19 cellular contexts compared by ENCODE assay signal in the genomic region with DNA sequence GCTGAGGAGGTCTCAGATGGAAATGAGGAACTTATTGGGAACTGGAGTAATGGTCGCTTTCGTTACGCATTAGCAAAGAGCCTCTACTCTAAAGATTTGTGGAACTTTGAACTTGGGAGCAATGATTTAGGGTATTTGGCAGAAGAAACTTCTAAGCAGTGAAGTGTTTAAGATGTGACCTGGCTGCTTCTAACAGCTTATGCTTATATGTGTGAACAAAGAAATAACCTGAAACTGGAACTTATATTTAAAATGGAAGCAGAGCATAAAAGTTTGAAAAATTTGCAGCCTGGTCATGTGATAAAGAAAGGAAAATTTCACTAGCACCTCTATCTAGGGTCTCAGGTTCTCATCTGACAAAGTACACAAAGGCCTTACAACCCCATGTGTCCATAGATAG. TPM values are rescaled to one million over a fixed set of nuclear protein-coding genes. Genes with fewer than 3 reads are reported as not detected.
DNase-seq lines count a peak whose midpoint lies in the region; ATAC-seq, FAIRE-seq and TF ChIP-seq lines count a peak whose summit lies in the region.
"Had no signal": no experiment of that assay in that cellular context is flagged by ENCODE, and none has a peak within 500 bp of the region (broad histone marks: within the 10 kb centered on the region; RNA-seq: fewer than 3 reads in every experiment).

No MANE protein-coding gene starts in this region.

- no peak overlapping the region for H3K4me2 ChIP-seq in KMS-11
- H3K4me2 ChIP-seq in K562 (ENCODE audit: insufficient read depth, low read length): no peak overlapping the region

- H3K4me1 ChIP-seq in KMS-11 (ENCODE audit: low read depth, poor library complexity, severe bottlenecking): peaks cover 18% of the 10 kb centered on the region
- no peaks in the 10 kb centered on the region for H3K4me1 ChIP-seq in K562 (replicated peaks in 1 of 2; ENCODE audit: control insufficient read depth in 2 of 2, insufficient read depth in 2 of 2, low read length in 2 of 2)

- peaks cover 15 to 30% of the 10 kb centered on the region in 2 donors for H3K36me3 Mint-ChIP-seq in activated T-cell treated with anti-CD3 and anti-CD28 coated beads, Interleukin-2, amount 50 U/mL, for 72 hours (ENCODE audit: insufficient read depth in 2 of 2)
- peaks cover 29% of the 10 kb centered on the region for H3K36me3 Mint-ChIP-seq in activated naive CD8-positive, alpha-beta T cell

- no peak overlapping the region for H3K4me3 Mint-ChIP-seq in activated T-cell treated with anti-CD3 and anti-CD28 coated beads, Interleukin-2, amount 50 U/mL, for 72 hours
- H3K4me3 Mint-ChIP-seq in activated naive CD8-positive, alpha-beta T cell: no peak overlapping the region
- H3K4me3 Mint-ChIP-seq: CD14-positive monocyte; CD4-positive, alpha-beta memory T cell had no signal

- H3K4me1 Mint-ChIP-seq in activated T-cell treated with anti-CD3 and anti-CD28 coated beads, Interleukin-2, amount 50 U/mL, for 72 hours (ENCODE audit: low read depth): peaks cover 48% of the 10 kb centered on the region
- peaks cover 15% of the 10 kb centered on the region for H3K4me1 Mint-ChIP-seq in activated naive CD8-positive, alpha-beta T cell (ENCODE audit: low read depth)
- H3K4me1 Mint-ChIP-seq: CD14-positive monocyte had no signal

- no peak for TF ChIP-seq CTCF in KMS-11 (conservative IDR thresholded peaks at IDR 0.05; ENCODE audit: low read depth, low read length)
- no peak for TF ChIP-seq CTCF in K562 (IDR thresholded peaks at IDR 0.05 in 2 of 3, conservative IDR thresholded peaks at IDR 0.05 in 1 of 3; ENCODE audit: insufficient read depth in 2 of 3, low read depth in 1 of 3, low read length in 3 of 3)

- intact Hi-C loops in K562 (cut with micrococcal nuclease): no loop called here

- TF ChIP-seq RAD21 in K562 (CRISPR knock-in tag; conservative IDR thresholded peaks at IDR 0.05 in 1 of 2, IDR thresholded peaks at IDR 0.05 in 1 of 2): no peak

- CTCF ChIA-PET in K562 (lab: Yijun Ruan, JAX; ENCODE audit: low intra/inter-chr PET ratio): no interaction called here

- no peaks in the 10 kb centered on the region for H3K27me3 Mint-ChIP-seq in activated T-cell treated with anti-CD3 and anti-CD28 coated beads, Interleukin-2, amount 50 U/mL, for 72 hours (ENCODE audit: low read depth)
- H3K27me3 Mint-ChIP-seq in activated naive CD8-positive, alpha-beta T cell: no peaks in the 10 kb centered on the region
- H3K27me3 Mint-ChIP-seq: CD4-positive, alpha-beta memory T cell had no signal

- POLR2A ChIA-PET in K562 (lab: Yijun Ruan, JAX): interaction anchor here (1.1 kb wide), 1 partner anchor 9 kb away, joined by 3 read pairs; no protein-coding TSS in a partner anchor

- H3K27ac Mint-ChIP-seq in activated T-cell treated with anti-CD3 and anti-CD28 coated beads, Interleukin-2, amount 50 U/mL, for 72 hours: peak overlapping the region; percentile 70
- peak overlapping the region; percentile 47 for H3K27ac Mint-ChIP-seq in activated naive CD8-positive, alpha-beta T cell
- H3K27ac Mint-ChIP-seq: CD4-positive, alpha-beta memory T cell had no signal

- H3K9me3 Mint-ChIP-seq in activated T-cell treated with anti-CD3 and anti-CD28 coated beads, Interleukin-2, amount 50 U/mL, for 72 hours: peaks cover 7 to 10% of the 10 kb centered on the region in 2 donors
- peaks cover 20% of the 10 kb centered on the region for H3K9me3 Mint-ChIP-seq in activated naive CD8-positive, alpha-beta T cell (ENCODE audit: low read depth)

- H3K9me1 ChIP-seq in K562 (ENCODE audit: control insufficient read depth, insufficient read depth, low read length): no peaks in the 10 kb centered on the region

- TF ChIP-seq POLR2A in K562 (conservative IDR thresholded peaks at IDR 0.05): no peak

- H3K9ac ChIP-seq in KMS-11 (no peak overlapping the region), K562 (ENCODE audit: insufficient read depth in 1 of 2, low read depth in 2 of 2, low read length in 2 of 2) (no peak overlapping the region)

- H3K9me3 ChIP-seq in K562 (replicated peaks; ENCODE audit: control insufficient read depth, insufficient read depth, low read depth, low read length): no peaks in the 10 kb centered on the region

- no peak for DNase-seq in activated T-cell treated with anti-CD3 and anti-CD28 coated beads, Interleukin-2, amount 50 U/mL, for 72 hours
- DNase-seq in activated T-cell treated with anti-CD3 and anti-CD28 coated beads, Interleukin-2, amount 50 U/mL, for 48 hours: no peak
- DNase-seq in K562 (ENCODE audit: extremely low read depth in 1 of 4, low spot score in 3 of 4) (no peak), Kasumi-1 (lab: John Stamatoyannopoulos, UW) (no peak), hippocampal formation (lab: John Stamatoyannopoulos, UW) (no peak)
- DNase-seq: ACHN; CD4-positive, alpha-beta memory T cell; DMS153; DMS79; GDM1; GOT3; H7; IMR-90 had no signal

- peak overlapping the region; percentile 9; the same call in 1 of the 2 replicates for H3K27ac ChIP-seq in KMS-11
- no peak overlapping the region for H3K27ac ChIP-seq in K562 (ENCODE audit: extremely low read depth, low read depth, low read length)
- H3K27ac ChIP-seq: HL-60 had no signal

- TF ChIP-seq EP300 in K562 (IDR thresholded peaks at IDR 0.05; ENCODE audit: low read length): no peak

- ATAC-seq in activated T-cell treated with anti-CD3 and anti-CD28 coated beads, Interleukin-2, amount 50 U/mL, for 72 hours (replicated peaks in 1 of 2): no peak
- no peak for ATAC-seq in K562

- H4K20me1 ChIP-seq in KMS-11 (ENCODE audit: insufficient read depth) (0 out of 2 replicates have a peak, but pooled peaks cover 2% of the 10 kb centered on the region), K562 (replicated peaks; ENCODE audit: control insufficient read depth, insufficient read depth, low read length) (no peaks in the 10 kb centered on the region)

- H3K79me2 ChIP-seq in KMS-11 (ENCODE audit: insufficient read depth, low read depth) (no peaks in the 10 kb centered on the region), K562 (ENCODE audit: control insufficient read depth, insufficient read depth, low read length) (no peaks in the 10 kb centered on the region)

- H2AFZ ChIP-seq in KMS-11 (ENCODE audit: low read depth) (no peak overlapping the region), K562 (ENCODE audit: low read depth, low read length) (no peak overlapping the region)

- in situ Hi-C loops in K562 (cut with MboI): no loop called here

- WGBS in K562 (ENCODE audit: insufficient coverage, low coverage, missing lambda C conversion rate): 2% methylated on average over 3 of the region's 3 CpGs

- H3K36me3 ChIP-seq in KMS-11 (ENCODE audit: insufficient read depth): no peaks in the 10 kb centered on the region
- no peaks in the 10 kb centered on the region for H3K36me3 ChIP-seq in K562 (ENCODE audit: control insufficient read depth, insufficient read depth, low read length)

- BruUV-seq in K562 (replicated peaks; lab: Mats Ljungman, UMichigan): no TSS peak

- peak; percentile 15 for FAIRE-seq in K562 (lab: Jason Lieb, UNC)
- FAIRE-seq: A204.1 had no signal

- H3K27me3 ChIP-seq in KMS-11 (ENCODE audit: insufficient read depth, low read depth) (no peaks in the 10 kb centered on the region), K562 (ENCODE audit: control insufficient read depth in 2 of 2, insufficient read depth in 2 of 2, low read length in 2 of 2) (peaks cover 2 to 9% of the 10 kb centered on the region in 2 experiments; a peak in 4 of 5 replicates)

- H3K4me3 ChIP-seq in KMS-11 (IDR thresholded peaks at IDR 0.05; ENCODE audit: insufficient read depth, low read depth, low read length) (no peak overlapping the region), K562 (no peak overlapping the region)

TF ChIP-seq in K562, 482 proteins besides CTCF, POLR2A, EP300 and RAD21:
- TF ChIP-seq TRIM28 (IDR thresholded peaks at IDR 0.05) (peak; percentile 36; the same call in 1 of the 2 replicates), RNF2 (IDR thresholded peaks at IDR 0.05) (no peak)
- TF ChIP-seq, protein P1, sequence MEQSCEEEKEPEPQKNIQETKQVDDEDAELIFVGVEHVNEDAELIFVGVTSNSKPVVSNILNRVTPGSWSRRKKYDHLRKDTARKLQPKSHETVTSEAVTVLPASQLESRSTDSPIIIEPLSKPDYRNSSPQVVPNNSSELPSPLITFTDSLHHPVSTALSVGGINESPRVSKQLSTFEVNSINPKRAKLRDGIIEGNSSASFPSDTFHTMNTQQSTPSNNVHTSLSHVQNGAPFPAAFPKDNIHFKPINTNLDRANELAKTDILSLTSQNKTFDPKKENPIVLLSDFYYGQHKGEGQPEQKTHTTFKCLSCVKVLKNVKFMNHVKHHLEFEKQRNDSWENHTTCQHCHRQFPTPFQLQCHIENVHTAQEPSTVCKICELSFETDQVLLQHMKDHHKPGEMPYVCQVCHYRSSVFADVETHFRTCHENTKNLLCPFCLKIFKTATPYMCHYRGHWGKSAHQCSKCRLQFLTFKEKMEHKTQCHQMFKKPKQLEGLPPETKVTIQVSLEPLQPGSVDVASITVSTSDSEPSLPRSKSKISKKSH (CRISPR knock-in tag; IDR thresholded peaks at IDR 0.05): peak; percentile 80

RNA-seq across cellular contexts. Expression of a gene that starts 23.5 kb away (rescaled TPM):
- 100 to 1,000 TPM; 554 to 602 TPM for total RNA-seq in activated T-cell treated with anti-CD3 and anti-CD28 coated beads, Interleukin-2, amount 50 U/mL, for 72 hours
- total RNA-seq in K562 (2011; cell fraction: chromatin; rRNA removed; ENCODE audit: low replicate concordance): not detected in 2 replicates
- not detected in 2 replicates for total RNA-seq in K562 (2011; cell fraction: nucleolus; rRNA removed)
- total RNA-seq in K562 (2011; cell fraction: nucleoplasm; rRNA removed): not detected in 2 replicates
- total RNA-seq in K562 (2014; rRNA removed): 0.09 TPM in 1 of 2 replicates, not detected in the other
- not detected in 2 replicates for total RNA-seq in K562 (2014; rRNA removed; fragmentation: Illumina TruSeq; extraction: Trizol)
- total RNA-seq in K562 (2015; rRNA removed; fragmentation: Illumina TruSeq; extraction: Trizol): not detected in 2 replicates
- 0.33 and 1.3 TPM in 2 replicates for total RNA-seq in K562 (2021)
- 0.03 TPM in 1 of 2 replicates, not detected in the other for polyA plus RNA-seq in K562 (2011; rRNA removed)
- polyA plus RNA-seq in K562 (2011; cell fraction: cytosol; rRNA removed): 0.32 TPM in 1 of 2 replicates, not detected in the other
- not detected in 2 replicates for polyA plus RNA-seq in K562 (2011; cell fraction: nucleus; rRNA removed)
- polyA plus RNA-seq in K562 (2012): 0.06 and 0.12 TPM in 2 replicates
- 0.46 TPM in 1 of 2 replicates, not detected in the other for polyA plus RNA-seq in K562 (2014; fragmentation: Illumina TruSeq; extraction: Trizol)
- not detected for polyA plus RNA-seq in K562 (2014; fragmentation: Nextera tagmentation; extraction: Ambion mirVana)
- 0.05 TPM in 1 of 2 replicates, not detected in the other for polyA plus RNA-seq in K562 (2014; rRNA removed)
- 0.04 and 0.78 TPM in 2 replicates for polyA minus RNA-seq in K562 (2011; rRNA and poly(A)+ RNA removed)
- polyA minus RNA-seq in K562 (2011; cell fraction: cytosol; rRNA and poly(A)+ RNA removed): not detected in 2 replicates
- polyA minus RNA-seq in K562 (2011; cell fraction: nucleus; rRNA and poly(A)+ RNA removed): not detected in 2 replicates
- total RNA-seq: IMR-90 had no signal
- polyA plus RNA-seq: BJ, IMR-90 had no signal

Comparison
In these comparisons a context has a peak if more than half of its experiments do, and no peak if none do; other contexts are left out.
1. RNA of a gene that starts 23.5 kb away (total RNA-seq): 554 to 602 TPM in activated T-cell treated with anti-CD3 and anti-CD28 coated beads, Interleukin-2, amount 50 U/mL, for 72 hours; 0.09 to 1.3 TPM in K562; every median in the first group is over 100 times any median in the second.